Comparison of ENCODE assay signal across 8 cellular contexts in genomic region chr7:139118803-139119485, GRCh38. TPM values are rescaled to one million over a fixed set of nuclear protein-coding genes. Genes with fewer than 3 reads are reported as not detected.
DNase-seq lines count a peak whose midpoint lies in the region; ATAC-seq, FAIRE-seq and TF ChIP-seq lines count a peak whose summit lies in the region.

No MANE protein-coding gene starts in this region.

- H3K27ac ChIP-seq in naive thymus-derived CD4-positive, alpha-beta T cell (ENCODE audit: low read depth, low read length) = peak overlapping the region; percentile 52

- CTCF ChIA-PET in naive thymus-derived CD4-positive, alpha-beta T cell (lab: Charles Lee) = interaction anchor here (0.6 to 1.8 kb wide), 5 partner anchors 9 to 231 kb away, joined by 3 to 10 read pairs (median 3); no protein-coding TSS in a partner anchor

- no peaks in the 10 kb centered on the region for H3K9me3 Mint-ChIP-seq in naive thymus-derived CD4-positive, alpha-beta T cell
- peaks cover 2% of the 10 kb centered on the region for H3K9me3 Mint-ChIP-seq in glutamatergic neuron (ENCODE audit: unreplicated experiment)

- H3K4me3 Mint-ChIP-seq in naive thymus-derived CD4-positive, alpha-beta T cell = peak overlapping the region; percentile 62 to 84 (median 76)
- no peak overlapping the region for H3K4me3 Mint-ChIP-seq in glutamatergic neuron (ENCODE audit: unreplicated experiment)

- peaks cover 27 to 58% (median 49%) of the 10 kb centered on the region in 7 donors for H3K4me1 Mint-ChIP-seq in naive thymus-derived CD4-positive, alpha-beta T cell
- no peaks in the 10 kb centered on the region for H3K4me1 Mint-ChIP-seq in glutamatergic neuron (ENCODE audit: low read depth, unreplicated experiment)

- peak; percentile 81 for ATAC-seq in GM21447 (IDR thresholded peaks at IDR 0.05; ENCODE audit: unreplicated experiment)
- peak; percentile 79 for ATAC-seq in HG03565 (IDR thresholded peaks at IDR 0.05; ENCODE audit: unreplicated experiment)
- peak; percentile 80 for ATAC-seq in naive thymus-derived CD4-positive, alpha-beta T cell

- DNase-seq in GM12891 (ENCODE audit: insufficient read length, low spot score) (no peak), glutamatergic neuron (no peak), iPS-NIHi11 (ENCODE audit: low spot score) (no peak), NCI-H526 treated with DMSO at 0.1 percent for 48 hours (lab: John Stamatoyannopoulos, UW) (no peak)
- DNase-seq in activated CD4-positive, CD25-positive, alpha-beta regulatory T cell treated with anti-CD3 and anti-CD28 coated beads, Interleukin-2, amount 50 U/mL, for 72 hours = peak; percentile 54
- peak in 1 of 9 donors; percentile 33 for DNase-seq in naive thymus-derived CD4-positive, alpha-beta T cell

- H3K36me3 Mint-ChIP-seq in naive thymus-derived CD4-positive, alpha-beta T cell = no peaks in the 10 kb centered on the region
- no peaks in the 10 kb centered on the region for H3K36me3 Mint-ChIP-seq in glutamatergic neuron (ENCODE audit: unreplicated experiment)

- peaks cover 12 to 30% of the 10 kb centered on the region in 2 donors for H3K4me1 ChIP-seq in naive thymus-derived CD4-positive, alpha-beta T cell (ENCODE audit: control insufficient read depth in 2 of 2, insufficient read depth in 2 of 2, low read length in 2 of 2)

- intact Hi-C loops in naive thymus-derived CD4-positive, alpha-beta T cell (cut with micrococcal nuclease) = loop anchor here (1.0 kb wide), 2 partner anchors 10 to 14 kb away; partner anchors contain the start of gene ZC3HAV1 (in 1 of the 2)

- no peaks in the 10 kb centered on the region for H3K9me3 ChIP-seq in naive thymus-derived CD4-positive, alpha-beta T cell (ENCODE audit: control insufficient read depth in 2 of 3, low read length in 3 of 3)

- POLR2A ChIA-PET in naive thymus-derived CD4-positive, alpha-beta T cell (lab: Charles Lee) = interaction anchor here (0.7 to 7.9 kb wide), 11 partner anchors 8 to 54 kb away, joined by 3 to 42 read pairs (median 5); partner anchors contain the start of gene ZC3HAV1

- no peak for TF ChIP-seq CTCF in glutamatergic neuron (IDR thresholded peaks at IDR 0.05; ENCODE audit: partially characterized antibody, unreplicated experiment)

- TF ChIP-seq POLR2A in GM12891 (IDR thresholded peaks at IDR 0.05; ENCODE audit: low read depth, low read length) = 0 out of 2 replicates have a peak, but pooled peaks have one; percentile 6

- H3K27ac Mint-ChIP-seq in naive thymus-derived CD4-positive, alpha-beta T cell = peak overlapping the region; percentile 10 to 94 (median 85)
- no peak overlapping the region for H3K27ac Mint-ChIP-seq in glutamatergic neuron (ENCODE audit: unreplicated experiment)

- no peaks in the 10 kb centered on the region for H3K36me3 ChIP-seq in naive thymus-derived CD4-positive, alpha-beta T cell (ENCODE audit: control insufficient read depth in 2 of 3, insufficient read depth in 3 of 3, low read length in 3 of 3)

- peak; percentile 87 for FAIRE-seq in GM12891 (lab: Jason Lieb, UNC)

- peaks cover 0 to 5% (median 0%) of the 10 kb centered on the region in 5 donors for H3K27me3 Mint-ChIP-seq in naive thymus-derived CD4-positive, alpha-beta T cell
- H3K27me3 Mint-ChIP-seq in glutamatergic neuron (ENCODE audit: unreplicated experiment) = no peaks in the 10 kb centered on the region

- peak overlapping the region; percentile 39 for H3K4me3 ChIP-seq in naive thymus-derived CD4-positive, alpha-beta T cell (ENCODE audit: low read length)

- H3K27me3 ChIP-seq in naive thymus-derived CD4-positive, alpha-beta T cell (ENCODE audit: control insufficient read depth in 2 of 2, insufficient read depth in 2 of 2, low read length in 2 of 2) = no peaks in the 10 kb centered on the region

TF ChIP-seq in GM12891, 5 proteins besides CTCF, POLR2A, EP300 and RAD21:
- TF ChIP-seq PAX5 (IDR thresholded peaks at IDR 0.05; ENCODE audit: insufficient read depth, low read length, severe bottlenecking) (peak; percentile 69), TAF1 (IDR thresholded peaks at IDR 0.05; ENCODE audit: low read depth, low read length) (no peak), POLR2AphosphoS5 (IDR thresholded peaks at IDR 0.05; ENCODE audit: low read depth, low read length) (no peak), SPI1 (IDR thresholded peaks at IDR 0.05; ENCODE audit: low read depth, low read length) (peak; percentile 76)

RNA-seq across cellular contexts. Expression of gene ZC3HAV1, which starts 9.4 kb away (rescaled TPM):
- polyA plus RNA-seq in GM12891 (2012; ENCODE audit: low read depth, missing spikeins) = 20.3 TPM
- total RNA-seq in naive thymus-derived CD4-positive, alpha-beta T cell = 100 to 1,000 TPM; 129 to 181 (median 152) TPM
- polyA plus RNA-seq in naive thymus-derived CD4-positive, alpha-beta T cell = 100 to 1,000 TPM; 165 to 249 TPM
- total RNA-seq in glutamatergic neuron (ENCODE audit: unreplicated experiment) = 13.5 TPM
